ENCODE assay signal across 19 cellular contexts in genomic region chr11:112509300-112509699, GRCh38.
DNase-seq lines count a peak whose midpoint lies in the region; ATAC-seq, FAIRE-seq and TF ChIP-seq lines count a peak whose summit lies in the region.
"Had no signal": no experiment of that assay in that cellular context is flagged by ENCODE, and none has a peak within 500 bp of the region (broad histone marks: within the 10 kb centered on the region; RNA-seq: fewer than 3 reads in every experiment).

No MANE protein-coding gene starts in this region.

- no peak for ATAC-seq in HG03025 (IDR thresholded peaks at IDR 0.05; ENCODE audit: low FRiP score, unreplicated experiment)

- no peaks in the 10 kb centered on the region; the same call in 1 of the 2 replicates for H3K23me2 ChIP-seq in H1 (ENCODE audit: low read depth, low read length)

- no peak overlapping the region for H2AK5ac ChIP-seq in H1 (ENCODE audit: low read depth, low read length)

- no peak overlapping the region for H3K56ac ChIP-seq in H1 (replicated peaks; ENCODE audit: insufficient read length, low read depth, low read length)

- no peaks in the 10 kb centered on the region for H3K27me3 Mint-ChIP-seq in progenitor cell of endocrine pancreas

- no peak overlapping the region for H3K4me3 ChIP-seq in MG63
- no peak overlapping the region for H3K4me3 ChIP-seq in H1 (ENCODE audit: extremely low read depth in 1 of 4, insufficient read depth in 2 of 4, low read depth in 3 of 4, low read length in 4 of 4)
- no peak overlapping the region for H3K4me3 ChIP-seq in lower leg skin (ENCODE audit: low read depth, poor library complexity, severe bottlenecking)
- H3K4me3 ChIP-seq: BLaER1, GM23248 had no signal

- no peak overlapping the region for H3K14ac ChIP-seq in H1 (ENCODE audit: insufficient read length)

- TF ChIP-seq EP300 in H1 (IDR thresholded peaks at IDR 0.05; ENCODE audit: borderline replicate concordance in 1 of 2, low read depth in 2 of 2, low read length in 2 of 2), result no peak

- 81% methylated on average over 2 of the region's 2 CpGs; no CpG with 5 or more reads in 1 of the 2 experiments for WGBS in H1 (ENCODE audit: extremely low coverage in 1 of 2, insufficient coverage in 1 of 2, insufficient read length in 1 of 2, insufficient replicate concordance in 2 of 2, low coverage in 1 of 2, low lambda C conversion rate in 2 of 2, missing lambda C conversion rate in 1 of 2), 2 experiments
- 70 to 85% methylated on average over 2 of the region's 2 CpGs for WGBS in lower leg skin, 2 donors

- no peak overlapping the region for H3K27ac ChIP-seq in H1 (ENCODE audit: low read depth, low read length)
- H3K27ac ChIP-seq: BLaER1, GM23248 had no signal

- peak overlapping the region; percentile 15; the same call in 1 of the 2 replicates for H3K18ac ChIP-seq in H1 (ENCODE audit: extremely low read depth, low read length)

- H2BK5ac ChIP-seq in H1 (ENCODE audit: low read depth, low read length), result no peak overlapping the region

- H2BK15ac ChIP-seq in H1 (ENCODE audit: low read length), result no peak overlapping the region

- H4K91ac ChIP-seq in H1 (replicated peaks; ENCODE audit: insufficient read length, low read length), result no peak overlapping the region

- H3K9ac ChIP-seq in H1 (replicated peaks in 1 of 4; ENCODE audit: extremely low read depth in 1 of 4, low read depth in 3 of 4, low read length in 3 of 4), result no peak overlapping the region
- H3K9ac ChIP-seq: BLaER1, GM23248 had no signal

- TF ChIP-seq RAD21 in H1 (IDR thresholded peaks at IDR 0.05 in 1 of 2, conservative IDR thresholded peaks at IDR 0.05 in 1 of 2; ENCODE audit: low read depth in 2 of 2, low read length in 2 of 2), result no peak

- no peak overlapping the region for H4K8ac ChIP-seq in H1 (ENCODE audit: extremely low read depth, insufficient read depth, low read length)

- intact Hi-C loops in lower leg skin (cut with DNase I; ENCODE audit: low total_unique reads), result no loop called here

- no peaks in the 10 kb centered on the region for H3K79me1 ChIP-seq in H1 (ENCODE audit: low read depth, low read length)

- H3K27ac Mint-ChIP-seq in progenitor cell of endocrine pancreas, result peak overlapping the region; percentile 21
- H3K27ac Mint-ChIP-seq: CD14-positive monocyte; CD4-positive, alpha-beta memory T cell had no signal

- FAIRE-seq in HTR-8/SVneo (lab: Jason Lieb, UNC) (peak; percentile 79), H1 (lab: Jason Lieb, UNC) (no peak)
- FAIRE-seq: GM12892, GM18507, H54 had no signal

- no peak overlapping the region for H3K4ac ChIP-seq in H1 (replicated peaks; ENCODE audit: insufficient read length, low read depth, low read length)

- H3K36me3 ChIP-seq in MG63 (no peaks in the 10 kb centered on the region), H1 (ENCODE audit: control insufficient read depth in 2 of 4, insufficient read depth in 4 of 4, low read length in 3 of 4) (no peaks in the 10 kb centered on the region)
- H3K36me3 ChIP-seq: BLaER1 had no signal

- H3K4me1 Mint-ChIP-seq in progenitor cell of endocrine pancreas (ENCODE audit: low read depth), result no peaks in the 10 kb centered on the region

- no peak for DNase-seq in HTR-8/SVneo (ENCODE audit: insufficient read length, low spot score)
- DNase-seq in MG63, result peak; percentile 34
- DNase-seq in H1 (ENCODE audit: low read depth in 1 of 2, low spot score in 2 of 2), result no peak
- DNase-seq in progenitor cell of endocrine pancreas (ENCODE audit: low spot score, unreplicated experiment), result no peak
- no peak for DNase-seq in NCI-H2081 (lab: John Stamatoyannopoulos, UW)
- no peak for DNase-seq in lower leg skin (ENCODE audit: low spot score in 2 of 2)
- DNase-seq: 8988T; CD4-positive, alpha-beta memory T cell; DMS153; DMS79; GDM1; GM23248; HCEC 1CT had no signal

- H3K9me3 ChIP-seq in MG63, result no peaks in the 10 kb centered on the region
- H3K9me3 ChIP-seq in H1 (ENCODE audit: insufficient read depth in 2 of 2, low read depth in 1 of 2, low read length in 1 of 2), result no peaks in the 10 kb centered on the region
- H3K9me3 ChIP-seq: BLaER1 had no signal

- H2AFZ ChIP-seq in H1 (ENCODE audit: low read length), result no peak overlapping the region
- H2AFZ ChIP-seq: GM23248 had no signal

- TF ChIP-seq POLR2A in H1 (IDR thresholded peaks at IDR 0.05; ENCODE audit: control extremely low read depth in 1 of 2, low read depth in 2 of 2, low read length in 2 of 2), result no peak
- TF ChIP-seq POLR2A in lower leg skin (IDR thresholded peaks at IDR 0.05), result no peak

- no peak overlapping the region for H4K5ac ChIP-seq in H1 (ENCODE audit: insufficient read length, low read depth, low read length)

- H4K20me1 ChIP-seq in H1 (replicated peaks in 1 of 2; ENCODE audit: control insufficient read depth in 1 of 2, insufficient read depth in 2 of 2, low read length in 2 of 2), result no peaks in the 10 kb centered on the region
- H4K20me1 ChIP-seq: BLaER1 had no signal

- peaks cover 0 to 2% (median 0%) of the 10 kb centered on the region in 4 experiments; a peak in 2 of 7 replicates for H3K4me1 ChIP-seq in H1 (replicated peaks in 1 of 4; ENCODE audit: control insufficient read depth in 3 of 4, insufficient read depth in 4 of 4, low read length in 3 of 4)
- H3K4me1 ChIP-seq: BLaER1 had no signal

- no peak overlapping the region for H3K23ac ChIP-seq in H1 (ENCODE audit: insufficient read length)

- no peak overlapping the region for H3K4me2 ChIP-seq in H1 (ENCODE audit: insufficient read depth in 1 of 2, low read depth in 2 of 2, low read length in 2 of 2)
- H3K4me2 ChIP-seq: BLaER1 had no signal

- no peak overlapping the region for H2BK120ac ChIP-seq in H1 (replicated peaks; ENCODE audit: low read depth, low read length)

- TF ChIP-seq CTCF in H1 (IDR thresholded peaks at IDR 0.05; ENCODE audit: control extremely low read depth in 1 of 3, insufficient read depth in 1 of 3, low read depth in 1 of 3, low read length in 3 of 3) (no peak), progenitor cell of endocrine pancreas (IDR thresholded peaks at IDR 0.05; ENCODE audit: unreplicated experiment) (no peak), lower leg skin (IDR thresholded peaks at IDR 0.05) (no peak)

- CTCF ChIA-PET in H1 (lab: Charles Lee; ENCODE audit: partially characterized antibody), result interaction anchor here (2.1 kb wide), 1 partner anchor 46 kb away, joined by 6 read pairs; no protein-coding TSS in a partner anchor

- no peaks in the 10 kb centered on the region for H3K79me2 ChIP-seq in H1 (ENCODE audit: control insufficient read depth in 1 of 2, insufficient read depth in 2 of 2, low read length in 2 of 2)

- H2BK20ac ChIP-seq in H1 (ENCODE audit: low read length), result no peak overlapping the region

- no peak overlapping the region for H2BK12ac ChIP-seq in H1 (ENCODE audit: low read depth, low read length)

- no peak overlapping the region for H3K4me3 Mint-ChIP-seq in progenitor cell of endocrine pancreas (ENCODE audit: low read depth)
- H3K4me3 Mint-ChIP-seq: CD14-positive monocyte; CD4-positive, alpha-beta memory T cell had no signal

- no peaks in the 10 kb centered on the region for H3K36me3 Mint-ChIP-seq in progenitor cell of endocrine pancreas (ENCODE audit: insufficient read depth)
- H3K36me3 Mint-ChIP-seq: CD14-positive monocyte; CD4-positive, alpha-beta memory T cell had no signal

- H3K9me3 Mint-ChIP-seq in progenitor cell of endocrine pancreas (ENCODE audit: low read depth), result no peaks in the 10 kb centered on the region

- H3K27me3 ChIP-seq in MG63 (no peaks in the 10 kb centered on the region), H1 (replicated peaks in 1 of 4; ENCODE audit: control insufficient read depth in 3 of 4, extremely low read depth in 1 of 4, insufficient read depth in 3 of 4, low read length in 3 of 4) (no peaks in the 10 kb centered on the region)
- H3K27me3 ChIP-seq: BLaER1 had no signal

- POLR2A ChIA-PET in H1 (lab: Charles Lee; ENCODE audit: partially characterized antibody), result no interaction called here
